In genomic region chr9:25654417-25654816, GRCh38 we compare ENCODE assay signal across 34 cellular contexts. TPM values are rescaled to one million over a fixed set of nuclear protein-coding genes. Genes with fewer than 3 reads are reported as not detected.
"Had no signal": no experiment of that assay in that cellular context is flagged by ENCODE, and none has a peak within 500 bp of the region (broad histone marks: within the 10 kb centered on the region; RNA-seq: fewer than 3 reads in every experiment).

No MANE protein-coding gene starts in this region.

- H3K27me3 Mint-ChIP-seq: activated CD4-positive, alpha-beta T cell treated with anti-CD3 and anti-CD28 coated beads, Interleukin-2, amount 10 ng/mL, durations not matched to agents 7 days and 5 days; activated CD8-positive, alpha-beta T cell treated with anti-CD3 and anti-CD28 coated beads for 36 hours; activated naive CD4-positive, alpha-beta T cell treated with anti-CD3 and anti-CD28 coated beads, Interleukin-2, amount 50 U/mL, for 24 hours; activated naive CD8-positive, alpha-beta T cell treated with anti-CD3 and anti-CD28 coated beads for 36 hours; activated naive CD8-positive, alpha-beta T cell treated with anti-CD3 and anti-CD28 coated beads, Interleukin-2, amount 50 U/mL, for 24 hours; effector memory CD8-positive, alpha-beta T cell had no signal

- H3K4me1 Mint-ChIP-seq: activated CD4-positive, alpha-beta T cell treated with anti-CD3 and anti-CD28 coated beads, Interleukin-2, amount 10 ng/mL, durations not matched to agents 7 days and 5 days; activated naive CD4-positive, alpha-beta T cell treated with anti-CD3 and anti-CD28 coated beads, Interleukin-2, amount 50 U/mL, for 24 hours; activated naive CD8-positive, alpha-beta T cell treated with anti-CD3 and anti-CD28 coated beads for 36 hours; activated naive CD8-positive, alpha-beta T cell treated with anti-CD3 and anti-CD28 coated beads, Interleukin-2, amount 50 U/mL, for 24 hours had no signal

- H3K4me3 Mint-ChIP-seq: activated CD4-positive, alpha-beta T cell treated with anti-CD3 and anti-CD28 coated beads, Interleukin-2, amount 10 ng/mL, durations not matched to agents 7 days and 5 days; activated CD8-positive, alpha-beta T cell treated with anti-CD3 and anti-CD28 coated beads for 36 hours; activated naive CD4-positive, alpha-beta T cell treated with anti-CD3 and anti-CD28 coated beads for 36 hours; activated naive CD4-positive, alpha-beta T cell treated with anti-CD3 and anti-CD28 coated beads, Interleukin-2, amount 50 U/mL, for 24 hours; activated naive CD8-positive, alpha-beta T cell treated with anti-CD3 and anti-CD28 coated beads for 36 hours; activated naive CD8-positive, alpha-beta T cell treated with anti-CD3 and anti-CD28 coated beads, Interleukin-2, amount 50 U/mL, for 24 hours; activated T-helper 1 cell treated with anti-CD3 and anti-CD28 coated beads, Interleukin-12 subunit alpha, Interleukin-12 subunit beta, Interleukin-2, Interleukin-4 antibody, amounts not matched to agents 30 ng/mL and 10 ng/mL and 1 ng/mL, durations not matched to agents 14 hours and 24 hours and 36 hours; effector memory CD8-positive, alpha-beta T cell had no signal

- H3K27ac ChIP-seq: adrenal gland, body of pancreas, epithelial cell of prostate had no signal

- H3K9me3 ChIP-seq: adrenal gland, body of pancreas had no signal

- H3K4me3 ChIP-seq: adrenal gland, body of pancreas had no signal

- H3K36me3 Mint-ChIP-seq: activated naive CD4-positive, alpha-beta T cell treated with anti-CD3 and anti-CD28 coated beads, Interleukin-2, amount 50 U/mL, for 24 hours; activated naive CD8-positive, alpha-beta T cell treated with anti-CD3 and anti-CD28 coated beads for 36 hours had no signal

- H3K27me3 ChIP-seq: adrenal gland, body of pancreas had no signal

- H3K9me3 Mint-ChIP-seq: activated naive CD4-positive, alpha-beta T cell treated with anti-CD3 and anti-CD28 coated beads for 36 hours; activated naive CD8-positive, alpha-beta T cell treated with anti-CD3 and anti-CD28 coated beads for 36 hours had no signal

- H3K27ac Mint-ChIP-seq: activated CD4-positive, alpha-beta T cell treated with anti-CD3 and anti-CD28 coated beads, Interleukin-2, amount 10 ng/mL, durations not matched to agents 7 days and 5 days; activated CD8-positive, alpha-beta T cell treated with anti-CD3 and anti-CD28 coated beads for 36 hours; activated naive CD4-positive, alpha-beta T cell treated with anti-CD3 and anti-CD28 coated beads for 36 hours; activated naive CD4-positive, alpha-beta T cell treated with anti-CD3 and anti-CD28 coated beads, Interleukin-2, amount 50 U/mL, for 24 hours; activated naive CD8-positive, alpha-beta T cell treated with anti-CD3 and anti-CD28 coated beads for 36 hours; activated naive CD8-positive, alpha-beta T cell treated with anti-CD3 and anti-CD28 coated beads, Interleukin-2, amount 50 U/mL, for 24 hours; activated T-helper 1 cell treated with anti-CD3 and anti-CD28 coated beads, Interleukin-12 subunit alpha, Interleukin-12 subunit beta, Interleukin-2, Interleukin-4 antibody, amounts not matched to agents 30 ng/mL and 10 ng/mL and 1 ng/mL, durations not matched to agents 14 hours and 24 hours and 36 hours; activated T-helper 2 cell treated with anti-CD3 and anti-CD28 coated beads, Interferon-gamma antibody, Interleukin-2, Interleukin-4, amounts not matched to agents 10 μg/mL and 5 μg/mL and 100 μg/mL, durations not matched to agents 14 hours and 24 hours and 36 hours; effector memory CD8-positive, alpha-beta T cell had no signal

- FAIRE-seq: colon, endometrium, endothelial cell of umbilical vein, frontal cortex had no signal

- DNase-seq: activated CD4-positive, alpha-beta T cell treated with anti-CD3 and anti-CD28 coated beads for 1 hour; activated CD4-positive, alpha-beta T cell treated with anti-CD3 and anti-CD28 coated beads for 4 hours; activated CD4-positive, alpha-beta T cell treated with anti-CD3 and anti-CD28 coated beads, Interleukin-2, amount 10 ng/mL, durations not matched to agents 7 days and 5 days; activated CD4-positive, alpha-beta T cell treated with anti-CD3 and anti-CD28 coated beads, Interleukin-2, amount 50 U/mL, for 48 hours; activated CD8-positive, alpha-beta memory T cell treated with anti-CD3 and anti-CD28 coated beads for 24 hours; activated CD8-positive, alpha-beta memory T cell treated with anti-CD3 and anti-CD28 coated beads, Interleukin-2, amount 50 U/mL, for 4 hours; activated CD8-positive, alpha-beta T cell treated with anti-CD3 and anti-CD28 coated beads for 36 hours; activated effector memory CD4-positive, alpha-beta T cell treated with anti-CD3 and anti-CD28 coated beads, Interleukin-2, amount 50 U/mL, for 16 hours; activated naive CD4-positive, alpha-beta T cell treated with anti-CD3 and anti-CD28 coated beads for 36 hours; activated naive CD8-positive, alpha-beta T cell treated with anti-CD3 and anti-CD28 coated beads for 36 hours; activated naive CD8-positive, alpha-beta T cell treated with anti-CD3 and anti-CD28 coated beads, Interleukin-2, amount 50 U/mL, for 24 hours; activated T-cell treated with anti-CD3 and anti-CD28 coated beads, Interleukin-2, amount 50 U/mL, for 1 hour; activated T-cell treated with anti-CD3 and anti-CD28 coated beads, Interleukin-2, amount 50 U/mL, for 48 hours; adrenal gland; amygdala; aorta; body of pancreas; caudate nucleus; cortex of kidney; dermis blood vessel endothelial cell; effector CD4-positive, alpha-beta T cell; effector memory CD8-positive, alpha-beta T cell; foreskin fibroblast; head of caudate nucleus; T-helper 2 cell had no signal

- H3K36me3 ChIP-seq: adrenal gland had no signal

- H3K4me1 ChIP-seq: adrenal gland, body of pancreas had no signal

- ATAC-seq: activated CD8-positive, alpha-beta T cell treated with anti-CD3 and anti-CD28 coated beads for 36 hours; activated naive CD8-positive, alpha-beta T cell treated with anti-CD3 and anti-CD28 coated beads, Interleukin-2, amount 50 U/mL, for 24 hours; body of pancreas; effector memory CD8-positive, alpha-beta T cell had no signal

RNA-seq across cellular contexts. Expression of gene TUSC1, which starts 23.8 kb away (rescaled TPM):
- total RNA-seq: activated naive CD4-positive, alpha-beta T cell treated with anti-CD3 and anti-CD28 coated beads for 36 hours; chondrocyte had no signal
